ENCODE assay signal across 19 cellular contexts in genomic region chr7:78487464-78487863, GRCh38.
"Had no signal": no experiment of that assay in that cellular context is flagged by ENCODE, and none has a peak within 500 bp of the region (broad histone marks: within the 10 kb centered on the region; RNA-seq: fewer than 3 reads in every experiment).

No MANE protein-coding gene starts in this region.

- H3K9me3 Mint-ChIP-seq: activated naive CD4-positive, alpha-beta T cell treated with anti-CD3 and anti-CD28 coated beads, Interleukin-2, amount 50 U/mL, for 72 hours; activated T-cell treated with anti-CD3 and anti-CD28 coated beads, Interleukin-2, amount 50 U/mL, for 24 hours; activated T-helper 17 cell treated with anti-CD3 and anti-CD28 coated beads, Interleukin-2, amount 50 U/mL, for 72 hours; brain; mesothelial cell of epicardium; WTC11 had no signal

- H3K4me3 ChIP-seq: left ventricle myocardium inferior, spleen had no signal

- H3K9me3 ChIP-seq: left ventricle myocardium inferior, spleen had no signal

- H3K4me3 Mint-ChIP-seq: activated T-cell treated with anti-CD3 and anti-CD28 coated beads, Interleukin-2, amount 50 U/mL, for 24 hours; activated T-helper 17 cell treated with anti-CD3 and anti-CD28 coated beads, Interleukin-2, amount 50 U/mL, for 72 hours; immature natural killer cell; mesothelial cell of epicardium; naive thymus-derived CD8-positive, alpha-beta T cell; WTC11 had no signal

- H3K4me1 ChIP-seq: left ventricle myocardium inferior, spleen had no signal

- H3K27me3 Mint-ChIP-seq: activated T-cell treated with anti-CD3 and anti-CD28 coated beads, Interleukin-2, amount 50 U/mL, for 24 hours; activated T-helper 17 cell treated with anti-CD3 and anti-CD28 coated beads, Interleukin-2, amount 50 U/mL, for 72 hours; brain; naive thymus-derived CD8-positive, alpha-beta T cell had no signal

- H3K36me3 Mint-ChIP-seq: activated naive CD4-positive, alpha-beta T cell treated with anti-CD3 and anti-CD28 coated beads, Interleukin-2, amount 50 U/mL, for 72 hours; immature natural killer cell; mesothelial cell of epicardium; naive thymus-derived CD8-positive, alpha-beta T cell had no signal

- DNase-seq: activated CD8-positive, alpha-beta memory T cell treated with anti-CD3 and anti-CD28 coated beads, Interleukin-2, amount 50 U/mL, for 4 hours; activated T-cell treated with anti-CD3 and anti-CD28 coated beads, Interleukin-2, amount 50 U/mL, for 24 hours; aorta; dermis blood vessel endothelial cell; effector memory CD4-positive, alpha-beta T cell; foreskin melanocyte; immature natural killer cell; left ventricle myocardium inferior; mammary epithelial cell; naive thymus-derived CD8-positive, alpha-beta T cell; retina; spleen; stimulated activated CD4-positive, alpha-beta T cell treated with anti-CD3 and anti-CD28 coated beads, Interleukin-4, amount 100 ng/mL, for 24 hours; stimulated activated naive CD4-positive, alpha-beta T cell treated with Interleukin-2 at 50 U/mL for 16 hours had no signal

- ATAC-seq: activated naive CD4-positive, alpha-beta T cell treated with anti-CD3 and anti-CD28 coated beads, Interleukin-2, amount 50 U/mL, for 72 hours; activated T-helper 17 cell treated with anti-CD3 and anti-CD28 coated beads, Interleukin-2, amount 50 U/mL, for 72 hours; naive thymus-derived CD8-positive, alpha-beta T cell; WTC11 had no signal

- H3K27ac Mint-ChIP-seq: activated naive CD4-positive, alpha-beta T cell treated with anti-CD3 and anti-CD28 coated beads, Interleukin-2, amount 50 U/mL, for 72 hours; activated T-cell treated with anti-CD3 and anti-CD28 coated beads, Interleukin-2, amount 50 U/mL, for 24 hours; activated T-helper 17 cell treated with anti-CD3 and anti-CD28 coated beads, Interleukin-2, amount 50 U/mL, for 72 hours; brain; immature natural killer cell; mesothelial cell of epicardium; naive thymus-derived CD8-positive, alpha-beta T cell had no signal

- H3K27ac ChIP-seq: left ventricle myocardium inferior, spleen had no signal

- H3K4me1 Mint-ChIP-seq: activated T-helper 17 cell treated with anti-CD3 and anti-CD28 coated beads, Interleukin-2, amount 50 U/mL, for 72 hours; immature natural killer cell; naive thymus-derived CD8-positive, alpha-beta T cell had no signal

- H3K36me3 ChIP-seq: left ventricle myocardium inferior, spleen had no signal

- H3K27me3 ChIP-seq: spleen had no signal
